1 cellular context compared by ENCODE assay signal in the genomic region with DNA sequence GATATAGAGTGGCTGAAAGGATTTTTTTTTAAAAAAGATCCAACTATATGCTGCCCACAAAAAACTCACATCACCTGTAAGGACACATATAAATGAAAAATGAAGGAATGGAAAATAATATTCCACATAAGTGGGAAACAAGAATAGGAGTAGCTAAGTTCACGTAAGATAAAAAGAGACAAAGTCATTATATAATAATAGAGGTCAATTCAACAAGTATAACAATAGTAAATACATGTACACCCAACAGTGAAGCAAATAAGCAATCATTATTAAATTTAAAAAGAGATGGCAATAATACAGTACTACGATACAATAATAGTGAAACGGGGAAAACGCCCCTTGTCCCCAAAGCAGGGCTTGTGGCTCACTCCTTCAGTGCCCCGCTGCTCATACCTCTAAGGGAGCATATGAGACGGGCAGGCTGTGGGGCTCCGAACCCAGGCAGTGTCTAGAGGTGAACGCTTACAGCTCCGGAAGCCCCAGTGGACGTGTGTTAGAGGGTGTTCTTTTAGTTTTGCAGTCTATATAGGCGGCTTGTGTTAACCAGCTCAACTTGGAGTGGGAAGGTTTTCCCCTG.
TF ChIP-seq lines count a peak whose summit lies in the region.

No MANE protein-coding gene starts in this region.

TF ChIP-seq in H1, 55 proteins besides CTCF, POLR2A, EP300 and RAD21:
- TF ChIP-seq SRF (IDR thresholded peaks at IDR 0.05; ENCODE audit: low read depth, low read length) (no peak), TBP (IDR thresholded peaks at IDR 0.05; ENCODE audit: low read depth, low read length) (no peak), JUND (IDR thresholded peaks at IDR 0.05; ENCODE audit: low read length) (no peak), NANOG (IDR thresholded peaks at IDR 0.05; ENCODE audit: insufficient read depth, low read depth, low read length, poor library complexity, severe bottlenecking) (no peak), POLR2AphosphoS5 (IDR thresholded peaks at IDR 0.05; ENCODE audit: low read depth, low read length) (no peak), RFX5 (IDR thresholded peaks at IDR 0.05; ENCODE audit: borderline replicate concordance, low read depth, low read length) (no peak), SIX5 (IDR thresholded peaks at IDR 0.05; ENCODE audit: low read depth, low read length) (no peak)
- TF ChIP-seq, protein P1, sequence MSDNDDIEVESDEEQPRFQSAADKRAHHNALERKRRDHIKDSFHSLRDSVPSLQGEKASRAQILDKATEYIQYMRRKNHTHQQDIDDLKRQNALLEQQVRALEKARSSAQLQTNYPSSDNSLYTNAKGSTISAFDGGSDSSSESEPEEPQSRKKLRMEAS (IDR thresholded peaks at IDR 0.05) = no peak
- TF ChIP-seq, protein P2, sequence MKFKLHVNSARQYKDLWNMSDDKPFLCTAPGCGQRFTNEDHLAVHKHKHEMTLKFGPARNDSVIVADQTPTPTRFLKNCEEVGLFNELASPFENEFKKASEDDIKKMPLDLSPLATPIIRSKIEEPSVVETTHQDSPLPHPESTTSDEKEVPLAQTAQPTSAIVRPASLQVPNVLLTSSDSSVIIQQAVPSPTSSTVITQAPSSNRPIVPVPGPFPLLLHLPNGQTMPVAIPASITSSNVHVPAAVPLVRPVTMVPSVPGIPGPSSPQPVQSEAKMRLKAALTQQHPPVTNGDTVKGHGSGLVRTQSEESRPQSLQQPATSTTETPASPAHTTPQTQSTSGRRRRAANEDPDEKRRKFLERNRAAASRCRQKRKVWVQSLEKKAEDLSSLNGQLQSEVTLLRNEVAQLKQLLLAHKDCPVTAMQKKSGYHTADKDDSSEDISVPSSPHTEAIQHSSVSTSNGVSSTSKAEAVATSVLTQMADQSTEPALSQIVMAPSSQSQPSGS (IDR thresholded peaks at IDR 0.05; ENCODE audit: low read length) = no peak
TF ChIP-seq in H1: peak in this region for 0.
